ENCODE assay signal across 8 cellular contexts in genomic region chr19:6126335-6126974, GRCh38. TPM values are rescaled to one million over a fixed set of nuclear protein-coding genes. Genes with fewer than 3 reads are reported as not detected.
DNase-seq lines count a peak whose midpoint lies in the region; ATAC-seq and TF ChIP-seq lines count a peak whose summit lies in the region.
"Had no signal": no experiment of that assay in that cellular context is flagged by ENCODE, and none has a peak within 500 bp of the region (broad histone marks: within the 10 kb centered on the region; RNA-seq: fewer than 3 reads in every experiment).

No MANE protein-coding gene starts in this region.

- TF ChIP-seq CTCF in psoas muscle (IDR thresholded peaks at IDR 0.05), result peak; percentile 5

- peaks cover 0 to 1% of the 10 kb centered on the region in 2 donors for H3K9me3 Mint-ChIP-seq in effector memory CD8-positive, alpha-beta T cell

- DNase-seq in GM04504 (ENCODE audit: low read depth), result peak; percentile 32
- peak; percentile 36 for DNase-seq in HuH-7.5 (ENCODE audit: low spot score)
- DNase-seq in NOMO-1 (lab: John Stamatoyannopoulos, UW; ENCODE audit: unreplicated experiment in 2 of 2), result peak; percentile 64 to 66
- DNase-seq in effector memory CD8-positive, alpha-beta T cell, result peak in 1 of 3 experiments; percentile 4
- DNase-seq in psoas muscle, result no peak
- DNase-seq in globus pallidus (ENCODE audit: low spot score), result no peak

- peak; percentile 62 for ATAC-seq in effector memory CD8-positive, alpha-beta T cell (replicated peaks)
- ATAC-seq in psoas muscle, result no peak
- ATAC-seq in HG03469 (IDR thresholded peaks at IDR 0.05; ENCODE audit: unreplicated experiment), result no peak

- H3K4me1 ChIP-seq in psoas muscle, result no peaks in the 10 kb centered on the region

- H3K4me1 Mint-ChIP-seq in effector memory CD8-positive, alpha-beta T cell (ENCODE audit: low read depth in 2 of 2), result no peaks in the 10 kb centered on the region

- no peaks in the 10 kb centered on the region for H3K36me3 ChIP-seq in psoas muscle (ENCODE audit: insufficient read depth in 1 of 2, low read depth in 1 of 2)

- no peak overlapping the region for H3K27ac Mint-ChIP-seq in effector memory CD8-positive, alpha-beta T cell

- 35 to 37% (median 36%) methylated on average over 3 of the region's 3 CpGs for whole genome bisulfite sequencing in psoas muscle, 3 donors

- H3K27me3 Mint-ChIP-seq in effector memory CD8-positive, alpha-beta T cell, result no peaks in the 10 kb centered on the region

- H3K4me3 ChIP-seq in psoas muscle, result no peak overlapping the region

- intact Hi-C loops in psoas muscle (cut with DNase I), result no loop called here

- peaks cover 2% of the 10 kb centered on the region for H3K9me3 ChIP-seq in psoas muscle

- H3K4me3 Mint-ChIP-seq in effector memory CD8-positive, alpha-beta T cell, result no peak overlapping the region

- peaks cover 3% of the 10 kb centered on the region for H3K36me3 Mint-ChIP-seq in effector memory CD8-positive, alpha-beta T cell (ENCODE audit: insufficient read depth)

- H3K27me3 ChIP-seq in psoas muscle (ENCODE audit: insufficient read depth in 3 of 3, low read length in 2 of 3), result no peaks in the 10 kb centered on the region

- H3K27ac ChIP-seq in psoas muscle, result no peak overlapping the region

RNA-seq across cellular contexts. Expression of gene ACSBG2, which starts 9.0 kb away (rescaled TPM):
- total RNA-seq in psoas muscle, result not detected
- polyA plus RNA-seq in psoas muscle, result not detected
- total RNA-seq: activated CD8-positive, alpha-beta memory T cell treated with anti-CD3 and anti-CD28 coated beads for 36 hours had no signal

RNA-seq across cellular contexts. Expression of gene RFX2, which starts 16.2 kb away (rescaled TPM):
- 1 to 10 TPM in 2 of 4 donors, under 1 TPM in 2; 0.71 to 2.1 (median 1.3) TPM for total RNA-seq in psoas muscle
- polyA plus RNA-seq in psoas muscle, result 1 to 10 TPM in 2 of 3 donors, under 1 TPM in 1; 0.58 to 1.5 (median 1.0) TPM

Comparison
In these comparisons a context has a peak if more than half of its experiments do, and no peak if none do; other contexts are left out.
1. DNase-seq: peak in GM04504 (single experiment), HuH-7.5 (single experiment) and NOMO-1 (2 of 2); none in psoas muscle (0 of 2) and globus pallidus (single experiment).